Comparison of ENCODE assay signal across 8 cellular contexts in genomic region chr12:2034633-2035420, GRCh38. TPM values are rescaled to one million over a fixed set of nuclear protein-coding genes. Genes with fewer than 3 reads are reported as not detected.
DNase-seq lines count a peak whose midpoint lies in the region; ATAC-seq, FAIRE-seq and TF ChIP-seq lines count a peak whose summit lies in the region.

No MANE protein-coding gene starts in this region.

- DNase-seq in CD8-positive, alpha-beta T cell: peak; percentile 72 to 90 (median 81)
- peak; percentile 68 for DNase-seq in M059J (ENCODE audit: low read depth)
- peak; percentile 84 to 96 for DNase-seq in activated naive CD4-positive, alpha-beta T cell treated with anti-CD3 and anti-CD28 coated beads, Interleukin-2, amount 50 U/mL, for 72 hours (ENCODE audit: low spot score in 2 of 2)
- peak; percentile 93 for DNase-seq in Right ventricle myocardium superior
- DNase-seq in pancreas: peak; percentile 74 to 99 (median 88)

- intact Hi-C loops in CD8-positive, alpha-beta T cell (cut with DNase I, micrococcal nuclease): loop anchor here (1.0 to 10.0 kb wide), 6 partner anchors 31 to 380 kb away; partner anchors contain the start of gene DCP1B (in 2 of the 2)
- intact Hi-C loops in Right ventricle myocardium superior (cut with DNase I): loop anchor here (5.0 to 10.0 kb wide), 2 partner anchors 63 to 230 kb away; no protein-coding TSS in a partner anchor
- intact Hi-C loops in pancreas (cut with DNase I): loop anchor here in 1 of 3 donors (10.0 kb wide), 1 partner anchor 230 kb away; no protein-coding TSS in a partner anchor

- 10 to 13% methylated on average over 44 to 47 of the region's 47 CpGs for WGBS in pancreas, 2 donors
- WGBS in thymus: 11% methylated on average over 47 of the region's 47 CpGs

- peaks cover 12% of the 10 kb centered on the region for H3K4me1 ChIP-seq in CD8-positive, alpha-beta T cell (ENCODE audit: insufficient read depth, low read length)
- no peaks in the 10 kb centered on the region for H3K4me1 ChIP-seq in pancreas
- no peaks in the 10 kb centered on the region for H3K4me1 ChIP-seq in thymus (ENCODE audit: control insufficient read depth, insufficient read depth, low read length)

- CTCF ChIA-PET in CD8-positive, alpha-beta T cell (lab: Charles Lee): interaction anchor here (0.7 to 1.5 kb wide), 15 partner anchors 9 to 400 kb away, joined by 3 to 7 read pairs (median 4); no protein-coding TSS in a partner anchor

- TF ChIP-seq CTCF in CD8-positive, alpha-beta T cell (IDR thresholded peaks at IDR 0.05): peak; percentile 88
- TF ChIP-seq CTCF in pancreas (IDR thresholded peaks at IDR 0.05): peak; percentile 93 to 97 (median 96)

- H3K36me3 ChIP-seq in CD8-positive, alpha-beta T cell (ENCODE audit: insufficient read depth, low read length): no peaks in the 10 kb centered on the region
- H3K36me3 ChIP-seq in pancreas (no peaks in the 10 kb centered on the region), thymus (ENCODE audit: control insufficient read depth, insufficient read depth) (no peaks in the 10 kb centered on the region)

- no peaks in the 10 kb centered on the region for H3K9me3 Mint-ChIP-seq in CD8-positive, alpha-beta T cell
- H3K9me3 Mint-ChIP-seq in activated naive CD4-positive, alpha-beta T cell treated with anti-CD3 and anti-CD28 coated beads, Interleukin-2, amount 50 U/mL, for 72 hours: no peaks in the 10 kb centered on the region

- H3K27ac ChIP-seq in CD8-positive, alpha-beta T cell (ENCODE audit: low read depth, low read length): no peak overlapping the region
- no peak overlapping the region for H3K27ac ChIP-seq in pancreas
- no peak overlapping the region for H3K27ac ChIP-seq in thymus (ENCODE audit: low read depth)

- FAIRE-seq in pancreas (lab: Jason Lieb, UNC): no peak

- POLR2A ChIA-PET in CD8-positive, alpha-beta T cell (lab: Charles Lee): interaction anchor here (0.9 kb wide), 1 partner anchor 243 kb away, joined by 4 read pairs; no protein-coding TSS in a partner anchor

- H3K27ac Mint-ChIP-seq in CD8-positive, alpha-beta T cell: no peak overlapping the region
- no peak overlapping the region for H3K27ac Mint-ChIP-seq in activated naive CD4-positive, alpha-beta T cell treated with anti-CD3 and anti-CD28 coated beads, Interleukin-2, amount 50 U/mL, for 72 hours

- H3K27me3 Mint-ChIP-seq in CD8-positive, alpha-beta T cell (ENCODE audit: low read depth): peaks cover 29% of the 10 kb centered on the region

- ATAC-seq in CD8-positive, alpha-beta T cell: peak; percentile 99
- peak; percentile 63 for ATAC-seq in GM21526 (IDR thresholded peaks at IDR 0.05; ENCODE audit: low FRiP score, unreplicated experiment)
- ATAC-seq in SK-N-SH treated with all-trans-retinoic acid at 6 μM for 48 hours: peak; percentile 99
- ATAC-seq in activated naive CD4-positive, alpha-beta T cell treated with anti-CD3 and anti-CD28 coated beads, Interleukin-2, amount 50 U/mL, for 72 hours: peak; percentile 99 to 100
- ATAC-seq in Right ventricle myocardium superior (ENCODE audit: poor library complexity): peak; percentile 80
- ATAC-seq in pancreas: peak; percentile 99 to 100 (median 99)

- no peaks in the 10 kb centered on the region for H3K27me3 ChIP-seq in CD8-positive, alpha-beta T cell (ENCODE audit: insufficient read depth, low read length)
- H3K27me3 ChIP-seq in pancreas (no peaks in the 10 kb centered on the region), thymus (ENCODE audit: control insufficient read depth, insufficient read depth) (peaks cover 13% of the 10 kb centered on the region)

- no peaks in the 10 kb centered on the region for H3K9me3 ChIP-seq in CD8-positive, alpha-beta T cell (ENCODE audit: low read length)
- H3K9me3 ChIP-seq in pancreas (no peaks in the 10 kb centered on the region), thymus (ENCODE audit: control insufficient read depth) (no peaks in the 10 kb centered on the region)

- H3K4me3 ChIP-seq in CD8-positive, alpha-beta T cell (ENCODE audit: low read depth, low read length): peak overlapping the region; percentile 49
- H3K4me3 ChIP-seq in pancreas (peak overlapping the region in 2 of 4 donors; percentile 3 to 39), thymus (ENCODE audit: low read length) (peak overlapping the region; percentile 29)

- no peaks in the 10 kb centered on the region for H3K36me3 Mint-ChIP-seq in CD8-positive, alpha-beta T cell
- H3K36me3 Mint-ChIP-seq in activated naive CD4-positive, alpha-beta T cell treated with anti-CD3 and anti-CD28 coated beads, Interleukin-2, amount 50 U/mL, for 72 hours: no peaks in the 10 kb centered on the region

- H3K4me3 Mint-ChIP-seq in CD8-positive, alpha-beta T cell: peak overlapping the region; percentile 66

- H3K4me1 Mint-ChIP-seq in CD8-positive, alpha-beta T cell (ENCODE audit: low read depth): peaks cover 15% of the 10 kb centered on the region

TF ChIP-seq in SK-N-SH treated with all-trans-retinoic acid at 6 μM for 48 hours, 23 proteins besides CTCF, POLR2A, EP300 and RAD21:
- TF ChIP-seq ZNF565 (CRISPR knock-in tag; conservative IDR thresholded peaks at IDR 0.05; ENCODE audit: low read depth) (no peak), SNAI2 (CRISPR knock-in tag; IDR thresholded peaks at IDR 0.05) (0 out of 2 replicates have a peak, but pooled peaks have one; percentile 10)

RNA-seq across cellular contexts. Expression of gene CACNA1C, which starts 18.0 kb away (rescaled TPM):
- under 1 TPM; 0.11 to 0.14 TPM for total RNA-seq in CD8-positive, alpha-beta T cell
- total RNA-seq in M059J (2014; rRNA removed; shearing (Covaris generic)): 1.1 and 3.6 TPM in 2 replicates
- total RNA-seq in activated naive CD4-positive, alpha-beta T cell treated with anti-CD3 and anti-CD28 coated beads, Interleukin-2, amount 50 U/mL, for 72 hours: under 1 TPM; 0.05 to 0.31 TPM
- 151 TPM for total RNA-seq in Right ventricle myocardium superior
- 1 to 10 TPM; 1.2 to 2.6 (median 1.7) TPM for total RNA-seq in pancreas
- 1 to 10 TPM; 3.3 to 3.8 TPM for polyA plus RNA-seq in pancreas
- 0.71 TPM for polyA plus RNA-seq in thymus

RNA-seq across cellular contexts. Expression of gene DCP1B, which starts 30.6 kb away (rescaled TPM):
- total RNA-seq in CD8-positive, alpha-beta T cell: 1 to 10 TPM; 3.0 TPM
- total RNA-seq in M059J (2014; rRNA removed; shearing (Covaris generic)): 12.6 and 12.9 TPM in 2 replicates
- total RNA-seq in activated naive CD4-positive, alpha-beta T cell treated with anti-CD3 and anti-CD28 coated beads, Interleukin-2, amount 50 U/mL, for 72 hours: 10 to 100 TPM in 1 of 2 donors, 1 to 10 TPM in 1; 9.0 to 13.6 TPM
- total RNA-seq in Right ventricle myocardium superior: 1.6 TPM
- 1 to 10 TPM; 5.3 to 7.1 (median 6.6) TPM for total RNA-seq in pancreas
- polyA plus RNA-seq in pancreas: 1 to 10 TPM; 3.4 to 7.5 TPM
- 9.4 TPM for polyA plus RNA-seq in thymus

Comparison
In these comparisons a context has a peak if more than half of its experiments do, and no peak if none do; other contexts are left out.
1. RNA of gene CACNA1C, which starts 18.0 kb away (total RNA-seq): 151 TPM in Right ventricle myocardium superior (single experiment); 1.1 to 3.6 TPM in M059J, 1.2 to 2.6 TPM in pancreas, 0.05 to 0.31 TPM in activated naive CD4-positive, alpha-beta T cell treated with anti-CD3 and anti-CD28 coated beads, Interleukin-2, amount 50 U/mL, for 72 hours and 0.11 to 0.14 TPM in CD8-positive, alpha-beta T cell; every median in the first group is over 10 times any median in the second.
2. Peak in every context shown above with its lines, with median percentiles within 50 percentile points of each other: ATAC-seq and DNase-seq.